In genomic region chr19:48813123-48813911, GRCh38 we compare ENCODE assay signal across 1 cellular context.
TF ChIP-seq lines count a peak whose summit lies in the region.

No MANE protein-coding gene starts in this region.

TF ChIP-seq in HepG2, 621 proteins besides CTCF, POLR2A, EP300 and RAD21 (continued from another document):
- TF ChIP-seq, protein P1, sequence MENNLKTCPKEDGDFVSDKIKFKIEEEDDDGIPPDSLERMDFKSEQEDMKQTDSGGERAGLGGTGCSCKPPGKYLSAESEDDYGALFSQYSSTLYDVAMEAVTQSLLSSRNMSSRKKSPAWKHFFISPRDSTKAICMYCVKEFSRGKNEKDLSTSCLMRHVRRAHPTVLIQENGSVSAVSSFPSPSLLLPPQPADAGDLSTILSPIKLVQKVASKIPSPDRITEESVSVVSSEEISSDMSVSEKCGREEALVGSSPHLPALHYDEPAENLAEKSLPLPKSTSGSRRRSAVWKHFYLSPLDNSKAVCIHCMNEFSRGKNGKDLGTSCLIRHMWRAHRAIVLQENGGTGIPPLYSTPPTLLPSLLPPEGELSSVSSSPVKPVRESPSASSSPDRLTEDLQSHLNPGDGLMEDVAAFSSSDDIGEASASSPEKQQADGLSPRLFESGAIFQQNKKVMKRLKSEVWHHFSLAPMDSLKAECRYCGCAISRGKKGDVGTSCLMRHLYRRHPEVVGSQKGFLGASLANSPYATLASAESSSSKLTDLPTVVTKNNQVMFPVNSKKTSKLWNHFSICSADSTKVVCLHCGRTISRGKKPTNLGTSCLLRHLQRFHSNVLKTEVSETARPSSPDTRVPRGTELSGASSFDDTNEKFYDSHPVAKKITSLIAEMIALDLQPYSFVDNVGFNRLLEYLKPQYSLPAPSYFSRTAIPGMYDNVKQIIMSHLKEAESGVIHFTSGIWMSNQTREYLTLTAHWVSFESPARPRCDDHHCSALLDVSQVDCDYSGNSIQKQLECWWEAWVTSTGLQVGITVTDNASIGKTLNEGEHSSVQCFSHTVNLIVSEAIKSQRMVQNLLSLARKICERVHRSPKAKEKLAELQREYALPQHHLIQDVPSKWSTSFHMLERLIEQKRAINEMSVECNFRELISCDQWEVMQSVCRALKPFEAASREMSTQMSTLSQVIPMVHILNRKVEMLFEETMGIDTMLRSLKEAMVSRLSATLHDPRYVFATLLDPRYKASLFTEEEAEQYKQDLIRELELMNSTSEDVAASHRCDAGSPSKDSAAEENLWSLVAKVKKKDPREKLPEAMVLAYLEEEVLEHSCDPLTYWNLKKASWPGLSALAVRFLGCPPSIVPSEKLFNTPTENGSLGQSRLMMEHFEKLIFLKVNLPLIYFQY (CRISPR knock-in tag; IDR thresholded peaks at IDR 0.05; ENCODE audit: borderline replicate concordance) = no peak
- TF ChIP-seq TARDBP (CRISPR knock-in tag; IDR thresholded peaks at IDR 0.05) (no peak), TMF1 (CRISPR knock-in tag; IDR thresholded peaks at IDR 0.05; ENCODE audit: low read depth) (no peak), AGO1 (IDR thresholded peaks at IDR 0.05; ENCODE audit: low read depth, low read length, poor library complexity, severe bottlenecking) (peak; percentile 89), SP4 (CRISPR knock-in tag; IDR thresholded peaks at IDR 0.05) (no peak), THAP11 (CRISPR knock-in tag; IDR thresholded peaks at IDR 0.05) (peak; percentile 54; the same call in 1 of the 2 replicates), ZNF326 (CRISPR knock-in tag; IDR thresholded peaks at IDR 0.05; ENCODE audit: borderline replicate concordance) (peak; percentile 33; the same call in 1 of the 2 replicates), KLF11 (CRISPR knock-in tag; IDR thresholded peaks at IDR 0.05) (no peak), HMG20B (CRISPR knock-in tag; conservative IDR thresholded peaks at IDR 0.05) (no peak), SOX5 (CRISPR knock-in tag; IDR thresholded peaks at IDR 0.05; ENCODE audit: borderline replicate concordance) (no peak), ARNT (IDR thresholded peaks at IDR 0.05) (no peak), ZNF232 (CRISPR knock-in tag; IDR thresholded peaks at IDR 0.05; ENCODE audit: borderline replicate concordance) (no peak), SUZ12 (IDR thresholded peaks at IDR 0.05; ENCODE audit: low read depth, low read length) (no peak), ZNF569 (CRISPR knock-in tag; IDR thresholded peaks at IDR 0.05; ENCODE audit: borderline replicate concordance) (no peak), PTBP1 (IDR thresholded peaks at IDR 0.05; ENCODE audit: low read depth, low read length, poor library complexity, severe bottlenecking) (no peak), TSC22D2 (CRISPR knock-in tag; IDR thresholded peaks at IDR 0.05; ENCODE audit: borderline replicate concordance) (no peak), ARID3A (IDR thresholded peaks at IDR 0.05; ENCODE audit: low read depth, low read length) (no peak), STAG1 (CRISPR knock-in tag; IDR thresholded peaks at IDR 0.05) (peak; percentile 28; the same call in 1 of the 2 replicates), NRL (CRISPR knock-in tag; IDR thresholded peaks at IDR 0.05; ENCODE audit: borderline replicate concordance) (no peak), TBX2 (CRISPR knock-in tag; IDR thresholded peaks at IDR 0.05; ENCODE audit: borderline replicate concordance) (no peak), ZNF782 (CRISPR knock-in tag; IDR thresholded peaks at IDR 0.05; ENCODE audit: borderline replicate concordance) (no peak), SRY (CRISPR knock-in tag; IDR thresholded peaks at IDR 0.05) (no peak), CCAR2 (optimal IDR thresholded peaks at IDR 0.05; ENCODE audit: low read depth, low read length) (no peak), SNAPC2 (CRISPR knock-in tag; IDR thresholded peaks at IDR 0.05) (no peak), KDM2A (CRISPR knock-in tag; IDR thresholded peaks at IDR 0.05; ENCODE audit: borderline replicate concordance, low read depth) (peak; percentile 26; the same call in 1 of the 2 replicates), ZFYVE20 (CRISPR knock-in tag; IDR thresholded peaks at IDR 0.05; ENCODE audit: borderline replicate concordance, low read depth) (no peak), MATR3 (CRISPR knock-in tag; IDR thresholded peaks at IDR 0.05) (no peak), ARNT2 (CRISPR knock-in tag; IDR thresholded peaks at IDR 0.05; ENCODE audit: low read depth) (no peak), ZNF614 (CRISPR knock-in tag; IDR thresholded peaks at IDR 0.05; ENCODE audit: borderline replicate concordance) (no peak)
- TF ChIP-seq, protein P2, sequence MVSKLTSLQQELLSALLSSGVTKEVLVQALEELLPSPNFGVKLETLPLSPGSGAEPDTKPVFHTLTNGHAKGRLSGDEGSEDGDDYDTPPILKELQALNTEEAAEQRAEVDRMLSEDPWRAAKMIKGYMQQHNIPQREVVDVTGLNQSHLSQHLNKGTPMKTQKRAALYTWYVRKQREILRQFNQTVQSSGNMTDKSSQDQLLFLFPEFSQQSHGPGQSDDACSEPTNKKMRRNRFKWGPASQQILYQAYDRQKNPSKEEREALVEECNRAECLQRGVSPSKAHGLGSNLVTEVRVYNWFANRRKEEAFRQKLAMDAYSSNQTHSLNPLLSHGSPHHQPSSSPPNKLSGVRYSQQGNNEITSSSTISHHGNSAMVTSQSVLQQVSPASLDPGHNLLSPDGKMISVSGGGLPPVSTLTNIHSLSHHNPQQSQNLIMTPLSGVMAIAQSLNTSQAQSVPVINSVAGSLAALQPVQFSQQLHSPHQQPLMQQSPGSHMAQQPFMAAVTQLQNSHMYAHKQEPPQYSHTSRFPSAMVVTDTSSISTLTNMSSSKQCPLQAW (CRISPR knock-in tag; IDR thresholded peaks at IDR 0.05) = no peak
- TF ChIP-seq, protein P3, sequence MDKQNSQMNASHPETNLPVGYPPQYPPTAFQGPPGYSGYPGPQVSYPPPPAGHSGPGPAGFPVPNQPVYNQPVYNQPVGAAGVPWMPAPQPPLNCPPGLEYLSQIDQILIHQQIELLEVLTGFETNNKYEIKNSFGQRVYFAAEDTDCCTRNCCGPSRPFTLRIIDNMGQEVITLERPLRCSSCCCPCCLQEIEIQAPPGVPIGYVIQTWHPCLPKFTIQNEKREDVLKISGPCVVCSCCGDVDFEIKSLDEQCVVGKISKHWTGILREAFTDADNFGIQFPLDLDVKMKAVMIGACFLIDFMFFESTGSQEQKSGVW (CRISPR knock-in tag; IDR thresholded peaks at IDR 0.05; ENCODE audit: borderline replicate concordance) = no peak
